Comparison of ENCODE assay signal across 16 cellular contexts in the genomic region with DNA sequence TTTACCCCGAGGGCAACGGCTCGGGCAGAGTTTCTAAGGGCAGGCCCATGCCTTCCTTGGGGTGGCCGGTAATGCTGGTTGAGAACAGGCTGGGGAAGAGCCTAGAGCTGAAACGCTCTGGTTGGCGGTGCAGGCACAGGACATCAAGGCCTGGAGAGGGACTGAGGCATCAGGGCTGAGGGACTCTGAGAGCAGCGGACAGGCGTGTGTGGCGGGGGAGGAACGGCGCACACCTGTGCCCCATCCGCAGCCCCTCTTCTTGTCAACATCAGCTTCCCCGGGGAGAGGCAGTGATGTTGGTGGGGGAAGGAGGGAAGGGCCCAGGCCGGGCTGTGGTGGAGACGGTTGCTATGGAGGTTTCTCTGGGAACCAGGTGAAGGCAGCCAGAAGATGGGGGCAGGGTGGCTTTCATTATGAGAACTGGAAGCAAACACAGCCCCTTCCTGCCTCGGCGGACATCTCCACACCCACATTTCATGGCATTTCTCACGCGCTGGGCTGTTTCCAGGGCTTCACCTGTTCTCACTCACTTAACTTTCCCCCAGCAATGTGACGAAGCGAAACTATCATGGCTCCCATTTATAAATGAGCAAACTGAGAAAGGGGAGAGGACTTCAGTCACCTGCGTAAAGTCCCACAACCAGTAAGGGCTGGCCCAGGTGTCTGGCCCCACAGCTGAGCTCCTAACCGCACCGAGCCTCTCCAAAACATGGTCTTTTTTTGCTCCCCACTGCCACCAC. TPM values are rescaled to one million over a fixed set of nuclear protein-coding genes. Genes with fewer than 3 reads are reported as not detected.
DNase-seq lines count a peak whose midpoint lies in the region; ATAC-seq lines count a peak whose summit lies in the region.
"Had no signal": no experiment of that assay in that cellular context is flagged by ENCODE, and none has a peak within 500 bp of the region (broad histone marks: within the 10 kb centered on the region; RNA-seq: fewer than 3 reads in every experiment).

No MANE protein-coding gene starts in this region.

- no peak overlapping the region for H3K4me3 Mint-ChIP-seq in activated naive CD4-positive, alpha-beta T cell treated with anti-CD3 and anti-CD28 coated beads for 36 hours
- no peak overlapping the region for H3K4me3 Mint-ChIP-seq in activated CD8-positive, alpha-beta T cell treated with anti-CD3 and anti-CD28 coated beads, Interleukin-2, amount 10 ng/mL, durations not matched to agents 7 days and 5 days
- H3K4me3 Mint-ChIP-seq: activated naive CD4-positive, alpha-beta T cell treated with anti-CD3 and anti-CD28 coated beads, Interleukin-2, amount 10 ng/mL, durations not matched to agents 7 days and 5 days had no signal

- no peak overlapping the region for H2AFZ ChIP-seq in trophoblast cell (ENCODE audit: insufficient read depth, low read length, poor library complexity)

- H2BK12ac ChIP-seq in trophoblast cell (ENCODE audit: low read length), result no peak overlapping the region

- H3K36me3 ChIP-seq in trophoblast cell (ENCODE audit: control insufficient read depth in 1 of 2, insufficient read depth in 2 of 2, low read length in 2 of 2), result peaks cover 50 to 64% of the 10 kb centered on the region in 2 experiments

- in situ Hi-C loops in G401 (cut with HindIII; ENCODE audit: low sequenced_read_pairs), result no loop called here

- no peak overlapping the region for H4K91ac ChIP-seq in trophoblast cell (ENCODE audit: low read depth, low read length)

- no peak overlapping the region for H3K4me2 ChIP-seq in trophoblast cell (ENCODE audit: low read length)

- POLR2A ChIA-PET in activated CD8-positive, alpha-beta T cell treated with anti-CD3 and anti-CD28 coated beads, Interleukin-2, amount 10 ng/mL, durations not matched to agents 7 days and 5 days (lab: Charles Lee), result interaction anchor here (0.7 kb wide), 1 partner anchor 10 kb away, joined by 3 read pairs; no protein-coding TSS in a partner anchor

- H3K23ac ChIP-seq in trophoblast cell (ENCODE audit: low read length), result no peak overlapping the region

- H3K27me3 Mint-ChIP-seq in activated naive CD4-positive, alpha-beta T cell treated with anti-CD3 and anti-CD28 coated beads for 36 hours (ENCODE audit: low read depth), result no peaks in the 10 kb centered on the region
- H3K27me3 Mint-ChIP-seq in activated CD8-positive, alpha-beta T cell treated with anti-CD3 and anti-CD28 coated beads, Interleukin-2, amount 10 ng/mL, durations not matched to agents 7 days and 5 days (ENCODE audit: low read depth), result no peaks in the 10 kb centered on the region
- H3K27me3 Mint-ChIP-seq: activated naive CD4-positive, alpha-beta T cell treated with anti-CD3 and anti-CD28 coated beads, Interleukin-2, amount 10 ng/mL, durations not matched to agents 7 days and 5 days had no signal

- no peak for ATAC-seq in activated CD8-positive, alpha-beta T cell treated with anti-CD3 and anti-CD28 coated beads, Interleukin-2, amount 10 ng/mL, durations not matched to agents 7 days and 5 days
- ATAC-seq: gastroesophageal sphincter, Right ventricle myocardium inferior had no signal

- no peaks in the 10 kb centered on the region for H3K79me1 ChIP-seq in trophoblast cell (ENCODE audit: low read length)

- H2AK5ac ChIP-seq in trophoblast cell (ENCODE audit: low read length), result no peak overlapping the region

- no peaks in the 10 kb centered on the region for H3K9me3 ChIP-seq in trophoblast cell (ENCODE audit: insufficient read depth, low read depth, low read length)
- H3K9me3 ChIP-seq: gastroesophageal sphincter, thoracic aorta had no signal

- no peaks in the 10 kb centered on the region for H3K27me3 ChIP-seq in trophoblast cell (ENCODE audit: insufficient read depth, low read length)
- H3K27me3 ChIP-seq: gastroesophageal sphincter had no signal

- no peak overlapping the region for H2BK120ac ChIP-seq in trophoblast cell (ENCODE audit: insufficient read depth, low read length, poor library complexity)

- H2BK5ac ChIP-seq in trophoblast cell (ENCODE audit: low read depth, low read length, poor library complexity), result no peak overlapping the region

- peaks cover 3% of the 10 kb centered on the region for H3K79me2 ChIP-seq in trophoblast cell (ENCODE audit: control insufficient read depth, insufficient read depth, low read length, poor library complexity)

- H3K4ac ChIP-seq in trophoblast cell (ENCODE audit: low read depth, low read length), result peak overlapping the region; percentile 73

- H3K27ac ChIP-seq in trophoblast cell (ENCODE audit: low read depth, low read length), result no peak overlapping the region
- H3K27ac ChIP-seq: gastroesophageal sphincter, thoracic aorta had no signal

- H3K27ac Mint-ChIP-seq in activated naive CD4-positive, alpha-beta T cell treated with anti-CD3 and anti-CD28 coated beads for 36 hours, result peak overlapping the region; percentile 41
- H3K27ac Mint-ChIP-seq in activated CD8-positive, alpha-beta T cell treated with anti-CD3 and anti-CD28 coated beads, Interleukin-2, amount 10 ng/mL, durations not matched to agents 7 days and 5 days, result peak overlapping the region; percentile 20
- H3K27ac Mint-ChIP-seq: activated naive CD4-positive, alpha-beta T cell treated with anti-CD3 and anti-CD28 coated beads, Interleukin-2, amount 10 ng/mL, durations not matched to agents 7 days and 5 days had no signal

- peaks cover 0 to 2% of the 10 kb centered on the region in 2 experiments for H3K4me1 ChIP-seq in trophoblast cell (ENCODE audit: control insufficient read depth in 1 of 2, insufficient read depth in 2 of 2, low read length in 2 of 2)

- H3K14ac ChIP-seq in trophoblast cell (ENCODE audit: low read length), result no peak overlapping the region

- no peak overlapping the region for H4K8ac ChIP-seq in trophoblast cell (ENCODE audit: low read depth, low read length)

- H3K4me3 ChIP-seq in trophoblast cell (ENCODE audit: low read depth, low read length), result no peak overlapping the region
- H3K4me3 ChIP-seq: gastroesophageal sphincter, thoracic aorta had no signal

- no peak overlapping the region for H3K9ac ChIP-seq in trophoblast cell (ENCODE audit: low read length)

- no peaks in the 10 kb centered on the region for H3K9me3 Mint-ChIP-seq in activated naive CD4-positive, alpha-beta T cell treated with anti-CD3 and anti-CD28 coated beads for 36 hours
- H3K9me3 Mint-ChIP-seq in activated CD8-positive, alpha-beta T cell treated with anti-CD3 and anti-CD28 coated beads, Interleukin-2, amount 10 ng/mL, durations not matched to agents 7 days and 5 days (ENCODE audit: insufficient read depth), result no peaks in the 10 kb centered on the region
- H3K9me3 Mint-ChIP-seq: activated naive CD4-positive, alpha-beta T cell treated with anti-CD3 and anti-CD28 coated beads, Interleukin-2, amount 10 ng/mL, durations not matched to agents 7 days and 5 days had no signal

- peak; percentile 18 for DNase-seq in activated naive CD4-positive, alpha-beta T cell treated with anti-CD3 and anti-CD28 coated beads for 36 hours
- no peak for DNase-seq in activated naive CD4-positive, alpha-beta T cell treated with Interleukin-2 at 50 U/mL for 16 hours
- DNase-seq in NCI-H187 treated with DMSO at 0.1 percent for 48 hours (lab: John Stamatoyannopoulos, UW) (peak; percentile 13), trophoblast cell (no peak), middle frontal gyrus (ENCODE audit: extremely low spot score, low spot score) (no peak), G401 (ENCODE audit: low spot score) (no peak), NCI-H2029 (lab: John Stamatoyannopoulos, UW) (no peak)
- no peak for DNase-seq in activated CD8-positive, alpha-beta T cell treated with anti-CD3 and anti-CD28 coated beads, Interleukin-2, amount 10 ng/mL, durations not matched to agents 7 days and 5 days
- DNase-seq: activated CD8-positive, alpha-beta memory T cell treated with anti-CD3 and anti-CD28 coated beads for 24 hours; activated naive CD4-positive, alpha-beta T cell treated with anti-CD3 and anti-CD28 coated beads, Interleukin-2, amount 10 ng/mL, durations not matched to agents 7 days and 5 days; GOT3; midbrain; MM.1S had no signal

- intact Hi-C loops in activated naive CD4-positive, alpha-beta T cell treated with anti-CD3 and anti-CD28 coated beads for 36 hours (cut with micrococcal nuclease), result no loop called here

- CTCF ChIA-PET in activated naive CD4-positive, alpha-beta T cell treated with anti-CD3 and anti-CD28 coated beads for 36 hours (lab: Charles Lee), result interaction anchor here (1.6 kb wide), 1 partner anchor 30 kb away, joined by 4 read pairs; no protein-coding TSS in a partner anchor
- CTCF ChIA-PET in activated CD8-positive, alpha-beta T cell treated with anti-CD3 and anti-CD28 coated beads, Interleukin-2, amount 10 ng/mL, durations not matched to agents 7 days and 5 days (lab: Charles Lee), result no interaction called here

- H4K12ac ChIP-seq in trophoblast cell (ENCODE audit: low read depth, low read length), result no peak overlapping the region

- peaks cover 43% of the 10 kb centered on the region for H3K4me1 Mint-ChIP-seq in activated naive CD4-positive, alpha-beta T cell treated with anti-CD3 and anti-CD28 coated beads for 36 hours (ENCODE audit: low read depth)
- H3K4me1 Mint-ChIP-seq in activated CD8-positive, alpha-beta T cell treated with anti-CD3 and anti-CD28 coated beads, Interleukin-2, amount 10 ng/mL, durations not matched to agents 7 days and 5 days (ENCODE audit: low read depth), result peaks cover 35% of the 10 kb centered on the region

- WGBS in trophoblast cell (ENCODE audit: extremely low coverage, insufficient coverage, insufficient read length), result no CpG with 5 or more reads among the region's 24 CpGs

- peaks cover 44% of the 10 kb centered on the region for H3K36me3 Mint-ChIP-seq in activated naive CD4-positive, alpha-beta T cell treated with anti-CD3 and anti-CD28 coated beads for 36 hours (ENCODE audit: low read depth)
- H3K36me3 Mint-ChIP-seq in activated CD8-positive, alpha-beta T cell treated with anti-CD3 and anti-CD28 coated beads, Interleukin-2, amount 10 ng/mL, durations not matched to agents 7 days and 5 days (ENCODE audit: low read depth), result peaks cover 59% of the 10 kb centered on the region

- no peak overlapping the region for H3K18ac ChIP-seq in trophoblast cell (ENCODE audit: low read length)

RNA-seq across cellular contexts. Expression of gene ATF5, which starts 8.2 kb away (rescaled TPM):
- total RNA-seq in activated naive CD4-positive, alpha-beta T cell treated with anti-CD3 and anti-CD28 coated beads for 36 hours, result 1 to 10 TPM; 8.0 to 8.8 TPM
- 1 to 10 TPM; 7.1 to 9.3 TPM for total RNA-seq in activated CD8-positive, alpha-beta T cell treated with anti-CD3 and anti-CD28 coated beads, Interleukin-2, amount 10 ng/mL, durations not matched to agents 7 days and 5 days
- 17.8 and 18.2 TPM in 2 replicates for polyA plus RNA-seq in trophoblast cell (2013)
- total RNA-seq in G401 (2014; rRNA removed; shearing (Covaris generic)), result 9.4 and 12.4 TPM in 2 replicates

RNA-seq across cellular contexts. Expression of gene NUP62, which starts 8.5 kb away (rescaled TPM):
- 10 to 100 TPM; 89.2 to 92.5 TPM for total RNA-seq in activated naive CD4-positive, alpha-beta T cell treated with anti-CD3 and anti-CD28 coated beads for 36 hours
- 100 to 1,000 TPM; 116 to 122 TPM for total RNA-seq in activated CD8-positive, alpha-beta T cell treated with anti-CD3 and anti-CD28 coated beads, Interleukin-2, amount 10 ng/mL, durations not matched to agents 7 days and 5 days
- 57.3 and 59.2 TPM in 2 replicates for polyA plus RNA-seq in trophoblast cell (2013)
- total RNA-seq in G401 (2014; rRNA removed; shearing (Covaris generic)), result 79.9 and 86.1 TPM in 2 replicates

RNA-seq across cellular contexts. Expression of gene IL4I1, which starts 24.1 kb away (rescaled TPM):
- 1 to 10 TPM; 7.2 to 7.5 TPM for total RNA-seq in activated naive CD4-positive, alpha-beta T cell treated with anti-CD3 and anti-CD28 coated beads for 36 hours
- 1 to 10 TPM; 1.2 to 1.6 TPM for total RNA-seq in activated CD8-positive, alpha-beta T cell treated with anti-CD3 and anti-CD28 coated beads, Interleukin-2, amount 10 ng/mL, durations not matched to agents 7 days and 5 days
- polyA plus RNA-seq in trophoblast cell (2013), result 0.30 and 0.33 TPM in 2 replicates
- 0.07 and 0.80 TPM in 2 replicates for total RNA-seq in G401 (2014; rRNA removed; shearing (Covaris generic))

RNA-seq across cellular contexts. Expression of gene SIGLEC11, which starts 40.2 kb away (rescaled TPM):
- not detected for total RNA-seq in activated naive CD4-positive, alpha-beta T cell treated with anti-CD3 and anti-CD28 coated beads for 36 hours
- not detected for total RNA-seq in activated CD8-positive, alpha-beta T cell treated with anti-CD3 and anti-CD28 coated beads, Interleukin-2, amount 10 ng/mL, durations not matched to agents 7 days and 5 days
- polyA plus RNA-seq in trophoblast cell (2013), result not detected in 2 replicates
- total RNA-seq in G401 (2014; rRNA removed; shearing (Covaris generic)), result not detected in 2 replicates

RNA-seq across cellular contexts. Expression of gene TBC1D17, which starts 43.3 kb away (rescaled TPM):
- 10 to 100 TPM; 29.8 to 32.4 TPM for total RNA-seq in activated naive CD4-positive, alpha-beta T cell treated with anti-CD3 and anti-CD28 coated beads for 36 hours
- 10 to 100 TPM; 28.6 to 30.8 TPM for total RNA-seq in activated CD8-positive, alpha-beta T cell treated with anti-CD3 and anti-CD28 coated beads, Interleukin-2, amount 10 ng/mL, durations not matched to agents 7 days and 5 days
- 38.8 and 40.1 TPM in 2 replicates for polyA plus RNA-seq in trophoblast cell (2013)
- 6.5 and 7.6 TPM in 2 replicates for total RNA-seq in G401 (2014; rRNA removed; shearing (Covaris generic))

Comparison
In these comparisons a context has a peak if more than half of its experiments do, and no peak if none do; other contexts are left out.
1. DNase-seq: peak in activated naive CD4-positive, alpha-beta T cell treated with anti-CD3 and anti-CD28 coated beads for 36 hours (single experiment) and NCI-H187 treated with DMSO at 0.1 percent for 48 hours (single experiment); none in activated naive CD4-positive, alpha-beta T cell treated with Interleukin-2 at 50 U/mL for 16 hours (single experiment), activated CD8-positive, alpha-beta T cell treated with anti-CD3 and anti-CD28 coated beads, Interleukin-2, amount 10 ng/mL, durations not matched to agents 7 days and 5 days (single experiment), trophoblast cell (0 of 2), middle frontal gyrus (single experiment), G401 (single experiment) and NCI-H2029 (single experiment).